In genomic region chr11:75432911-75433321, GRCh38 we compare ENCODE assay signal across 13 cellular contexts. TPM values are rescaled to one million over a fixed set of nuclear protein-coding genes. Genes with fewer than 3 reads are reported as not detected.
DNase-seq lines count a peak whose midpoint lies in the region; ATAC-seq and TF ChIP-seq lines count a peak whose summit lies in the region.
"Had no signal": no experiment of that assay in that cellular context is flagged by ENCODE, and none has a peak within 500 bp of the region (broad histone marks: within the 10 kb centered on the region; RNA-seq: fewer than 3 reads in every experiment).

A gene with protein sequence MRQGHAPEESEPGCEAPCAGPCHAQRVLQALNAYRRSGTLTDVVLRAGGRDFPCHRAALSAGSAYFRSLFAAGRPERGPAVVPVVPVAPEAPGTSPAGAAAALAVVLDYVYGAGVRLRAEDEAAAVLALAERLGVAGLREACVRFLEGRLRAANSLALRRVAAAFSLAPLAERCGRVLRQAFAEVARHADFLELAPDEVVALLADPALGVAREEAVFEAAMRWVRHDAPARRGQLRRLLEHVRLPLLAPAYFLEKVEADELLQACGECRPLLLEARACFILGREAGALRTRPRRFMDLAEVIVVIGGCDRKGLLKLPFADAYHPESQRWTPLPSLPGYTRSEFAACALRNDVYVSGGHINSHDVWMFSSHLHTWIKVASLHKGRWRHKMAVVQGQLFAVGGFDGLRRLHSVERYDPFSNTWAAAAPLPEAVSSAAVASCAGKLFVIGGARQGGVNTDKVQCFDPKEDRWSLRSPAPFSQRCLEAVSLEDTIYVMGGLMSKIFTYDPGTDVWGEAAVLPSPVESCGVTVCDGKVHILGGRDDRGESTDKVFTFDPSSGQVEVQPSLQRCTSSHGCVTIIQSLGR (minus strand): TSS chr11:75433203. CDS start chr11:75430629, 2,574 bp downstream.

- no peak within 1 kb of the TSS for H3K4me3 ChIP-seq in HCT116 (replicated peaks in 1 of 2; ENCODE audit: low read depth in 1 of 2, low read length in 2 of 2)
- H3K4me3 ChIP-seq: coronary artery had no signal

- no peak for TF ChIP-seq RAD21 in HCT116 (IDR thresholded peaks at IDR 0.05; ENCODE audit: low read depth)

- CTCF ChIA-PET in HCT116 (lab: Charles Lee), result no interaction called here

- H3K9me3 Mint-ChIP-seq in glutamatergic neuron (ENCODE audit: unreplicated experiment) (peaks cover 30% of the 10 kb centered on the region), progenitor cell of endocrine pancreas (ENCODE audit: low read depth) (peaks cover 9% of the 10 kb centered on the region)

- H3K27ac ChIP-seq in HCT116 (ENCODE audit: low read depth, low read length), result no peak within 1 kb of the TSS
- H3K27ac ChIP-seq: HL-60 had no signal

- no peak for TF ChIP-seq POLR2A in HCT116 (IDR thresholded peaks at IDR 0.05; ENCODE audit: borderline replicate concordance, extremely low read depth, insufficient read depth, insufficient read length)

- H3K4me1 Mint-ChIP-seq in glutamatergic neuron (ENCODE audit: low read depth, unreplicated experiment), result peaks cover 13% of the 10 kb centered on the region
- peaks cover 2% of the 10 kb centered on the region for H3K4me1 Mint-ChIP-seq in progenitor cell of endocrine pancreas (ENCODE audit: low read depth)

- H3K4me3 Mint-ChIP-seq in glutamatergic neuron (ENCODE audit: unreplicated experiment), result peak within 1 kb of the TSS; percentile 90
- no peak within 1 kb of the TSS for H3K4me3 Mint-ChIP-seq in progenitor cell of endocrine pancreas (ENCODE audit: low read depth)
- H3K4me3 Mint-ChIP-seq: activated CD8-positive, alpha-beta memory T cell treated with anti-CD3 and anti-CD28 coated beads, Interleukin-2, amount 10 ng/mL, durations not matched to agents 7 days and 5 days; activated naive CD8-positive, alpha-beta T cell treated with anti-CD3 and anti-CD28 coated beads, Interleukin-2, amount 10 ng/mL, durations not matched to agents 7 days and 5 days had no signal

- intact Hi-C loops in HCT116 (cut with micrococcal nuclease), result no loop called here

- H3K27ac Mint-ChIP-seq in glutamatergic neuron (ENCODE audit: unreplicated experiment) (peak within 1 kb of the TSS; percentile 88), progenitor cell of endocrine pancreas (peak within 1 kb of the TSS; percentile 87)
- H3K27ac Mint-ChIP-seq: activated CD8-positive, alpha-beta memory T cell treated with anti-CD3 and anti-CD28 coated beads, Interleukin-2, amount 10 ng/mL, durations not matched to agents 7 days and 5 days; activated naive CD8-positive, alpha-beta T cell treated with anti-CD3 and anti-CD28 coated beads, Interleukin-2, amount 10 ng/mL, durations not matched to agents 7 days and 5 days had no signal

- POLR2A ChIA-PET in HCT116 (lab: Charles Lee), result no interaction called here

- RAD21 ChIA-PET in HCT116 (lab: Charles Lee; ENCODE audit: low non-redundant PET in 1 of 2, low total read pairs in 2 of 2, uncharacterized antibody in 2 of 2, unreplicated experiment in 2 of 2), result no interaction called here

- H3K9me3 ChIP-seq in HCT116 (ENCODE audit: control insufficient read depth in 1 of 2, insufficient read depth in 1 of 2, low read depth in 1 of 2, low read length in 2 of 2), result no peaks in the 10 kb centered on the region

- H3K4me2 ChIP-seq in HCT116 (ENCODE audit: low read length), result 0 out of 2 replicates have a peak within 1 kb of the TSS, but pooled peaks have one; percentile 1

- H4K20me1 ChIP-seq in HCT116 (ENCODE audit: insufficient read depth), result no peaks in the 10 kb centered on the region

- H3K36me3 Mint-ChIP-seq in glutamatergic neuron (ENCODE audit: unreplicated experiment) (peaks cover 16% of the 10 kb centered on the region), progenitor cell of endocrine pancreas (ENCODE audit: insufficient read depth) (peaks cover 4% of the 10 kb centered on the region)

- DNase-seq in HCT116 (ENCODE audit: low read depth, low spot score), result no peak
- peak; percentile 75 for DNase-seq in NCI-H69 (lab: John Stamatoyannopoulos, UW)
- DNase-seq in glutamatergic neuron, result peak; percentile 60
- DNase-seq in progenitor cell of endocrine pancreas (ENCODE audit: low spot score, unreplicated experiment), result no peak
- no peak for DNase-seq in activated T-cell treated with anti-CD3 and anti-CD28 coated beads, Interleukin-2, amount 50 U/mL, for 48 hours
- DNase-seq: activated CD8-positive, alpha-beta memory T cell treated with anti-CD3 and anti-CD28 coated beads, Interleukin-2, amount 10 ng/mL, durations not matched to agents 7 days and 5 days; activated naive CD8-positive, alpha-beta T cell treated with anti-CD3 and anti-CD28 coated beads, Interleukin-2, amount 10 ng/mL, durations not matched to agents 7 days and 5 days; CD4-positive, alpha-beta memory T cell; MM.1S had no signal

- BruUV-seq in HCT116 (replicated peaks; lab: Mats Ljungman, UMichigan), result no TSS peak

- ATAC-seq in HCT116 (no peak), HG03432 (IDR thresholded peaks at IDR 0.05; ENCODE audit: unreplicated experiment) (no peak), GM18867 (IDR thresholded peaks at IDR 0.05; ENCODE audit: unreplicated experiment) (no peak)
- ATAC-seq: activated CD8-positive, alpha-beta memory T cell treated with anti-CD3 and anti-CD28 coated beads, Interleukin-2, amount 10 ng/mL, durations not matched to agents 7 days and 5 days had no signal

- no peaks in the 10 kb centered on the region for H3K36me3 ChIP-seq in HCT116 (ENCODE audit: control insufficient read depth in 1 of 2, insufficient read depth in 2 of 2, low read length in 2 of 2)

- H3K27me3 ChIP-seq in HCT116 (ENCODE audit: insufficient read depth, low read length), result no peaks in the 10 kb centered on the region

- H3K27me3 Mint-ChIP-seq in glutamatergic neuron (ENCODE audit: unreplicated experiment) (peaks cover 37% of the 10 kb centered on the region), progenitor cell of endocrine pancreas (peaks cover 61% of the 10 kb centered on the region)

- no peaks in the 10 kb centered on the region for H3K79me2 ChIP-seq in HCT116 (ENCODE audit: insufficient read depth, low read length)

- TF ChIP-seq CTCF in HCT116 (IDR thresholded peaks at IDR 0.05 in 2 of 3, conservative IDR thresholded peaks at IDR 0.05 in 1 of 3; ENCODE audit: borderline replicate concordance in 1 of 3, insufficient read depth in 1 of 3, low read depth in 2 of 3, low read length in 2 of 3), result no peak
- no peak for TF ChIP-seq CTCF in glutamatergic neuron (IDR thresholded peaks at IDR 0.05; ENCODE audit: partially characterized antibody, unreplicated experiment)
- no peak for TF ChIP-seq CTCF in progenitor cell of endocrine pancreas (IDR thresholded peaks at IDR 0.05; ENCODE audit: unreplicated experiment)

- H3K9ac ChIP-seq in HCT116 (ENCODE audit: low read length), result no peak within 1 kb of the TSS

- H3K9me2 ChIP-seq in HCT116 (ENCODE audit: insufficient read depth), result no peaks in the 10 kb centered on the region

- peaks cover 0 to 24% of the 10 kb centered on the region in 2 experiments; a peak in 2 of 4 replicates for H3K4me1 ChIP-seq in HCT116 (ENCODE audit: control insufficient read depth in 1 of 2, insufficient read depth in 2 of 2, low read length in 2 of 2)

- H2AFZ ChIP-seq in HCT116 (ENCODE audit: low read depth, low read length, poor library complexity, severe bottlenecking), result no peak within 1 kb of the TSS

TF ChIP-seq in HCT116, 20 proteins besides CTCF, POLR2A, EP300 and RAD21 (continues in another document):
- TF ChIP-seq SP1 (IDR thresholded peaks at IDR 0.05; ENCODE audit: low read depth), result no peak
- no peak for TF ChIP-seq SRF (IDR thresholded peaks at IDR 0.05; ENCODE audit: low read depth)
- no peak for TF ChIP-seq EZH2phosphoT487 (IDR thresholded peaks at IDR 0.05; ENCODE audit: borderline replicate concordance)
- TF ChIP-seq ATF3 (IDR thresholded peaks at IDR 0.05), result no peak
- no peak for TF ChIP-seq CBX3 (IDR thresholded peaks at IDR 0.05; ENCODE audit: low read depth)
- TF ChIP-seq JUND (IDR thresholded peaks at IDR 0.05), result no peak
- TF ChIP-seq ZNF274 (IDR thresholded peaks at IDR 0.05; ENCODE audit: low read depth, low read length), result no peak
- TF ChIP-seq ZBTB33 (IDR thresholded peaks at IDR 0.05; ENCODE audit: extremely low read depth, insufficient replicate concordance, low read length), result no peak
- TF ChIP-seq, protein P1, sequence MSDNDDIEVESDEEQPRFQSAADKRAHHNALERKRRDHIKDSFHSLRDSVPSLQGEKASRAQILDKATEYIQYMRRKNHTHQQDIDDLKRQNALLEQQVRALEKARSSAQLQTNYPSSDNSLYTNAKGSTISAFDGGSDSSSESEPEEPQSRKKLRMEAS (IDR thresholded peaks at IDR 0.05), result no peak
- TF ChIP-seq TCF7L2 (IDR thresholded peaks at IDR 0.05; ENCODE audit: borderline replicate concordance, extremely low read depth, insufficient read depth, insufficient read length), result no peak
- TF ChIP-seq EGR1 (IDR thresholded peaks at IDR 0.05; ENCODE audit: low read depth), result no peak

RNA-seq across cellular contexts. Expression of the gene that starts here (rescaled TPM):
- 1.7 TPM for total RNA-seq in HCT116 (2021; ENCODE audit: unreplicated experiment)
- polyA plus RNA-seq in HCT116 (2012), result 2.9 and 4.4 TPM in 2 replicates
- total RNA-seq in glutamatergic neuron (ENCODE audit: unreplicated experiment), result 41.4 TPM
- 0.55 and 1.2 TPM in 2 replicates for total RNA-seq in progenitor cell of endocrine pancreas

Comparison
In these comparisons a context has a peak if more than half of its experiments do, and no peak if none do; other contexts are left out.
1. RNA of the gene that starts here (total RNA-seq): 41.4 TPM in glutamatergic neuron (single experiment); 1.7 TPM in HCT116 (single experiment) and 0.55 to 1.2 TPM in progenitor cell of endocrine pancreas; every median in the first group is over 10 times any median in the second.
2. DNase-seq: peak in NCI-H69 (single experiment) and glutamatergic neuron (single experiment); none in HCT116 (single experiment), progenitor cell of endocrine pancreas (single experiment) and activated T-cell treated with anti-CD3 and anti-CD28 coated beads, Interleukin-2, amount 50 U/mL, for 48 hours (0 of 2).